ENCODE assay signal across 1 cellular context in the genomic region with DNA sequence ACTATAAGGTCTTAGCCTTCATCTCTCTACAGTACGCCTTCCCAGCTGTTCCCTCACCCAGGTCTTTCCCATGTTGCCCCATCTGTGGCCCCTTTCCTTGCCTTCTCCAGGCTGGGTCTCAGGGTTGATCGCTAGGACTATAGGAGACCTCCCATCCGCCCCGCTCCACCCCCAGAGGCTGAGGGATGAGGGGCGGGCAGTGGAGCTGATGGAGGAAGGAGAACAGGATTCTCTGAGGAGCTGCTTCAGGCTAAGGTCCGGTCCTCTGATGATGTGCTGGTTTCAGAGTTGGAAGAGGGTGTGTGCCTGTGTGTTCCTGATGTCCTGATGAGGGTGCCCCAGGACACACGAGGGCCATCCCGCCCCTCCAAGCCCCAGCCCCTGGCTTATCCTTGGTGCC.
TF ChIP-seq lines count a peak whose summit lies in the region.

No MANE protein-coding gene starts in this region.

TF ChIP-seq in WTC11, 78 proteins besides CTCF, POLR2A, EP300 and RAD21 (continued from another document):
- TF ChIP-seq, protein P1, sequence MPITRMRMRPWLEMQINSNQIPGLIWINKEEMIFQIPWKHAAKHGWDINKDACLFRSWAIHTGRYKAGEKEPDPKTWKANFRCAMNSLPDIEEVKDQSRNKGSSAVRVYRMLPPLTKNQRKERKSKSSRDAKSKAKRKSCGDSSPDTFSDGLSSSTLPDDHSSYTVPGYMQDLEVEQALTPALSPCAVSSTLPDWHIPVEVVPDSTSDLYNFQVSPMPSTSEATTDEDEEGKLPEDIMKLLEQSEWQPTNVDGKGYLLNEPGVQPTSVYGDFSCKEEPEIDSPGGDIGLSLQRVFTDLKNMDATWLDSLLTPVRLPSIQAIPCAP (CRISPR knock-in tag; IDR thresholded peaks at IDR 0.05), result no peak
- TF ChIP-seq, protein P2, sequence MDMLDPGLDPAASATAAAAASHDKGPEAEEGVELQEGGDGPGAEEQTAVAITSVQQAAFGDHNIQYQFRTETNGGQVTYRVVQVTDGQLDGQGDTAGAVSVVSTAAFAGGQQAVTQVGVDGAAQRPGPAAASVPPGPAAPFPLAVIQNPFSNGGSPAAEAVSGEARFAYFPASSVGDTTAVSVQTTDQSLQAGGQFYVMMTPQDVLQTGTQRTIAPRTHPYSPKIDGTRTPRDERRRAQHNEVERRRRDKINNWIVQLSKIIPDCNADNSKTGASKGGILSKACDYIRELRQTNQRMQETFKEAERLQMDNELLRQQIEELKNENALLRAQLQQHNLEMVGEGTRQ (CRISPR knock-in tag; IDR thresholded peaks at IDR 0.05), result no peak
- TF ChIP-seq ZNF425 (CRISPR knock-in tag; conservative IDR thresholded peaks at IDR 0.05), result no peak
- TF ChIP-seq ZNF317 (CRISPR knock-in tag; IDR thresholded peaks at IDR 0.05; ENCODE audit: borderline replicate concordance, low read depth), result no peak
- no peak for TF ChIP-seq NFYB (CRISPR knock-in tag; conservative IDR thresholded peaks at IDR 0.05; ENCODE audit: low read depth)
- no peak for TF ChIP-seq CREB1 (CRISPR knock-in tag; IDR thresholded peaks at IDR 0.05)
- TF ChIP-seq ATF2 (CRISPR knock-in tag; IDR thresholded peaks at IDR 0.05; ENCODE audit: borderline replicate concordance, low read depth), result no peak
- no peak for TF ChIP-seq EMX1 (CRISPR knock-in tag; IDR thresholded peaks at IDR 0.05)
- no peak for TF ChIP-seq GRHL2 (CRISPR knock-in tag; IDR thresholded peaks at IDR 0.05; ENCODE audit: insufficient replicate concordance, severe bottlenecking)
- TF ChIP-seq E2F5 (CRISPR knock-in tag; IDR thresholded peaks at IDR 0.05), result no peak
- TF ChIP-seq ZNF263 (CRISPR knock-in tag; IDR thresholded peaks at IDR 0.05; ENCODE audit: low read depth), result no peak
- no peak for TF ChIP-seq CREM (CRISPR knock-in tag; IDR thresholded peaks at IDR 0.05)
- TF ChIP-seq AFF4 (CRISPR knock-in tag; IDR thresholded peaks at IDR 0.05; ENCODE audit: borderline replicate concordance), result no peak
- TF ChIP-seq TEAD4 (CRISPR knock-in tag; IDR thresholded peaks at IDR 0.05), result no peak
